11 cellular contexts compared by ENCODE assay signal in the genomic region with DNA sequence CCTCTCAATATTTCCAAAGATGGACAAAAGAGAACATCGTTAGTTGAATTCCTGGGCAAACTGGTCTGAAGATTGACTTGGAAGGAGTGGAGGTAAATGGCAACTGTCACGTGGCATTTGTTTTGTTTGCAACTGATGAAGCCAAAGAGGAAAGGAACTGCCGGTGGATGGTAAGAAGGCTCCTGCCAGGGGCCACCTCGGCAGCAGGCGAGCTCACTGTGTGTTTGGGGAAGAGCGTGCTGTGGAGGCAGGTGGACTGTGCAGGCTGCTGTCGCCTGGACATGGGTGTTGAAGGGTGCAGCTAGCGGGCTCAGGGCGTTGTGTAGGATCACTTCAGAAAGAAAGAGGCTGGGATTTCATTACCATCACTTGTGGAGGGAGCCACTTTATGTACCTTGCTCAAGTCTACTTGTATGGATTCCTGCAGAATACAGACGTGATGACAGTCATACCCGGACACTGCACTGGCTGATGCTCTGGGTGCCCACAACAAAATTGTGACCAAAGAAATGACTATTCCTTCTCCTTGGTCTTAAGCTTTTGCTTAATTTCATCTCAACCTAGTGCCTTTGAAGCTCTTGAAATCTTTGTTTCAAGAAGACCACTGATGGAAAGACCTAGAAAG.
DNase-seq lines count a peak whose midpoint lies in the region; ATAC-seq, FAIRE-seq and TF ChIP-seq lines count a peak whose summit lies in the region.
"Had no signal": no experiment of that assay in that cellular context is flagged by ENCODE, and none has a peak within 500 bp of the region (broad histone marks: within the 10 kb centered on the region; RNA-seq: fewer than 3 reads in every experiment).

No MANE protein-coding gene starts in this region.

- H3K27ac ChIP-seq in keratinocyte (ENCODE audit: control insufficient read depth, insufficient read depth, low read length) (no peak overlapping the region), substantia nigra (ENCODE audit: low read depth, low read length, poor library complexity, severe bottlenecking) (peak overlapping the region; percentile 81)

- peak overlapping the region; percentile 67 for H3K4me3 Mint-ChIP-seq in HFFc6
- H3K4me3 Mint-ChIP-seq: effector memory CD8-positive, alpha-beta T cell had no signal

- H3K27ac Mint-ChIP-seq in HFFc6: peak overlapping the region; percentile 94
- H3K27ac Mint-ChIP-seq: effector memory CD8-positive, alpha-beta T cell had no signal

- dilution Hi-C loops in keratinocyte (cut with MboI; ENCODE audit: extremely low pct_ligation_motif_present, low sequenced_read_pairs): no loop called here

- no peaks in the 10 kb centered on the region for H3K27me3 ChIP-seq in bronchial epithelial cell (ENCODE audit: control insufficient read depth, insufficient read depth, low read length)
- no peaks in the 10 kb centered on the region for H3K27me3 ChIP-seq in keratinocyte (ENCODE audit: control insufficient read depth, extremely low read depth, insufficient read depth, low read length)

- no peaks in the 10 kb centered on the region for H3K9me1 ChIP-seq in keratinocyte (ENCODE audit: control insufficient read depth, extremely low read depth, insufficient read depth, low read length)

- H3K9ac ChIP-seq in keratinocyte (ENCODE audit: control insufficient read depth, extremely low read depth, insufficient read depth, low read length): peak overlapping the region; percentile 39

- no peaks in the 10 kb centered on the region for H3K9me3 ChIP-seq in keratinocyte (ENCODE audit: control insufficient read depth, low read depth, low read length)

- TF ChIP-seq CTCF in HFFc6 (IDR thresholded peaks at IDR 0.05) (no peak), bronchial epithelial cell (IDR thresholded peaks at IDR 0.05; ENCODE audit: insufficient read depth, low read length, severe bottlenecking) (no peak), keratinocyte (optimal IDR thresholded peaks at IDR 0.05 in 1 of 3, IDR thresholded peaks at IDR 0.05 in 1 of 3, conservative IDR thresholded peaks at IDR 0.05 in 1 of 3; ENCODE audit: extremely low read depth in 1 of 3, insufficient read depth in 2 of 3, low read length in 3 of 3) (no peak), GM10266 (IDR thresholded peaks at IDR 0.05; ENCODE audit: control insufficient read depth, insufficient read depth, low read depth, missing control alignments) (no peak)

- H3K4me1 ChIP-seq in keratinocyte (ENCODE audit: control insufficient read depth, extremely low read depth, insufficient read depth, low read length): peaks cover 16% of the 10 kb centered on the region

- H2AFZ ChIP-seq in keratinocyte (ENCODE audit: control insufficient read depth, low read length): peak overlapping the region; percentile 22

- no peak overlapping the region for H3K4me3 ChIP-seq in bronchial epithelial cell (ENCODE audit: low read depth, low read length)
- H3K4me3 ChIP-seq in keratinocyte (ENCODE audit: control insufficient read depth in 2 of 3, extremely low read depth in 1 of 3, insufficient read depth in 2 of 3, low read depth in 1 of 3, low read length in 3 of 3): peak overlapping the region in 2 of 3 experiments; percentile 43 to 46

- H3K79me2 ChIP-seq in keratinocyte (ENCODE audit: control insufficient read depth, insufficient read depth, low read length): no peaks in the 10 kb centered on the region

- peaks cover 55% of the 10 kb centered on the region for H3K36me3 Mint-ChIP-seq in HFFc6 (ENCODE audit: low read depth)

- peak overlapping the region; percentile 90 for H3K4me2 ChIP-seq in keratinocyte (ENCODE audit: control insufficient read depth, extremely low read depth, insufficient read depth, low read depth, low read length)

- H3K36me3 ChIP-seq in bronchial epithelial cell (ENCODE audit: control insufficient read depth, insufficient read depth, low read length) (no peaks in the 10 kb centered on the region), keratinocyte (ENCODE audit: control insufficient read depth in 2 of 2, extremely low read depth in 1 of 2, insufficient read depth in 2 of 2, low read length in 2 of 2) (peaks cover 0 to 2% of the 10 kb centered on the region in 2 experiments)

- H3K9me3 Mint-ChIP-seq in HFFc6: no peaks in the 10 kb centered on the region
- H3K9me3 Mint-ChIP-seq: effector memory CD8-positive, alpha-beta T cell had no signal

- H4K20me1 ChIP-seq in keratinocyte (ENCODE audit: control insufficient read depth, extremely low read depth, insufficient read depth, low read length): no peaks in the 10 kb centered on the region

- ATAC-seq in GM21619 (IDR thresholded peaks at IDR 0.05; ENCODE audit: unreplicated experiment): no peak
- ATAC-seq: effector memory CD8-positive, alpha-beta T cell had no signal

- FAIRE-seq in bronchial epithelial cell (lab: Jason Lieb, UNC) (no peak), keratinocyte (lab: Jason Lieb, UNC) (peak; percentile 55)

- H3K27me3 Mint-ChIP-seq in HFFc6 (ENCODE audit: insufficient read depth): peaks cover 5% of the 10 kb centered on the region

- H3K4me1 Mint-ChIP-seq in HFFc6 (ENCODE audit: low read depth): peaks cover 46% of the 10 kb centered on the region

- DNase-seq in HFFc6 (no peak), bronchial epithelial cell (ENCODE audit: low read depth) (peak; percentile 13), keratinocyte (ENCODE audit: low read depth, low spot score) (no peak), substantia nigra (lab: John Stamatoyannopoulos, UW) (peak in 33 of 49 donors; percentile 6 to 79 (median 46)), DMS153 (lab: John Stamatoyannopoulos, UW) (no peak), CD1c-positive myeloid dendritic cell (ENCODE audit: extremely low spot score) (no peak), GM10266 (ENCODE audit: extremely low spot score) (no peak)
- DNase-seq: activated CD4-positive, CD25-positive, alpha-beta regulatory T cell; activated effector memory CD4-positive, alpha-beta T cell treated with anti-CD3 and anti-CD28 coated beads, Interleukin-2, amount 50 U/mL, for 16 hours; effector memory CD8-positive, alpha-beta T cell had no signal

Comparison
In these comparisons a context has a peak if more than half of its experiments do, and no peak if none do; other contexts are left out.
1. DNase-seq: peak in bronchial epithelial cell (single experiment) and substantia nigra (33 of 49); none in HFFc6 (single experiment), keratinocyte (single experiment), DMS153 (single experiment), CD1c-positive myeloid dendritic cell (single experiment) and GM10266 (single experiment).